20 cellular contexts compared by ENCODE assay signal in the genomic region with DNA sequence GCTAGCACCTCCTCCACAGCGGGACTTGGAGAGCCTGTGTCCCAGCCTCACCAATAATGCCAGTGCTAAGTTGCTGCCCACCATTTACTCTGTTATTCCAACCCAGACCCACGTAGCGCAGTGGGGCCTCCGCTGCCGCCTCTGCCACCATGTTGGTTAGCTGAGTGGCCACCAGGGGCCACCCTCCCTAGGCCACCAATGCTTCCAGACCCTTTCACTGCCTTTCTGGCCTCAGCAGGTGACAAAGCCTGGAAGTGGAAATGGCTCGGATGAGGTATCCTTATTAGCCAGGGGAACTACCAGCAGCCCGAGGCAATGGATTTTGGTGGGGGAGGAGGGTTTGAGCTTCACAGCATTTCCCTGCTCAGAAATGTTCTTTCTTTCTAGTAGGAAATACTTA.
DNase-seq lines count a peak whose midpoint lies in the region; ATAC-seq, FAIRE-seq and TF ChIP-seq lines count a peak whose summit lies in the region.
"Had no signal": no experiment of that assay in that cellular context is flagged by ENCODE, and none has a peak within 500 bp of the region (broad histone marks: within the 10 kb centered on the region; RNA-seq: fewer than 3 reads in every experiment).

No MANE protein-coding gene starts in this region.

- no peak for TF ChIP-seq EP300 in K562 (IDR thresholded peaks at IDR 0.05; ENCODE audit: low read length)

- no peaks in the 10 kb centered on the region for H3K4me1 ChIP-seq in MM.1S (ENCODE audit: low read length)
- H3K4me1 ChIP-seq in K562 (replicated peaks in 1 of 2; ENCODE audit: control insufficient read depth in 2 of 2, insufficient read depth in 2 of 2, low read length in 2 of 2): no peaks in the 10 kb centered on the region
- H3K4me1 ChIP-seq: lower lobe of right lung, tibial nerve had no signal

- no peak overlapping the region for H3K4me3 Mint-ChIP-seq in activated T-helper 2 cell treated with anti-CD3 and anti-CD28 coated beads, Interferon-gamma antibody, Interleukin-2, Interleukin-4, amounts not matched to agents 10 μg/mL and 5 μg/mL and 100 μg/mL, durations not matched to agents 14 hours and 24 hours and 36 hours (ENCODE audit: low read depth)
- H3K4me3 Mint-ChIP-seq: activated CD8-positive, alpha-beta T cell treated with anti-CD3 and anti-CD28 coated beads for 36 hours; central memory CD8-positive, alpha-beta T cell; stimulated activated memory B cell treated with anti-CD40 and anti-IgM and Interleukin-4, amounts not matched to agents 10 μg/mL and 1 μg/mL and 100 μg/mL, for 72 hours; T-cell had no signal

- no peak for FAIRE-seq in K562 (lab: Jason Lieb, UNC)
- FAIRE-seq: RCC 7860 had no signal

- intact Hi-C loops in K562 (cut with micrococcal nuclease): no loop called here
- intact Hi-C loops in activated T-helper 2 cell treated with anti-CD3 and anti-CD28 coated beads, Interferon-gamma antibody, Interleukin-2, Interleukin-4, amounts not matched to agents 10 μg/mL and 5 μg/mL and 100 μg/mL, durations not matched to agents 14 hours and 24 hours and 36 hours (cut with micrococcal nuclease): no loop called here

- peak; percentile 24 for TF ChIP-seq CTCF in MM.1S (IDR thresholded peaks at IDR 0.05; ENCODE audit: low read length)
- peak; percentile 50 to 57 (median 54) for TF ChIP-seq CTCF in K562 (IDR thresholded peaks at IDR 0.05 in 2 of 3, conservative IDR thresholded peaks at IDR 0.05 in 1 of 3; ENCODE audit: insufficient read depth in 2 of 3, low read depth in 1 of 3, low read length in 3 of 3)
- TF ChIP-seq CTCF in GM20000 (IDR thresholded peaks at IDR 0.05; ENCODE audit: extremely low read depth, missing control alignments): no peak

- no peaks in the 10 kb centered on the region for H3K9me3 ChIP-seq in MM.1S (replicated peaks; ENCODE audit: insufficient read depth, low read length)
- no peaks in the 10 kb centered on the region for H3K9me3 ChIP-seq in K562 (replicated peaks; ENCODE audit: control insufficient read depth, insufficient read depth, low read depth, low read length)
- H3K9me3 ChIP-seq: BLaER1, gastroesophageal sphincter, lower lobe of right lung, tibial nerve had no signal

- H4K20me1 ChIP-seq in MM.1S (ENCODE audit: insufficient read depth, low read length): no peaks in the 10 kb centered on the region
- no peaks in the 10 kb centered on the region for H4K20me1 ChIP-seq in K562 (replicated peaks; ENCODE audit: control insufficient read depth, insufficient read depth, low read length)
- H4K20me1 ChIP-seq: BLaER1 had no signal

- no peaks in the 10 kb centered on the region for H3K36me3 ChIP-seq in MM.1S (replicated peaks; ENCODE audit: insufficient read depth, low read length)
- H3K36me3 ChIP-seq in K562 (ENCODE audit: control insufficient read depth, insufficient read depth, low read length): no peaks in the 10 kb centered on the region
- H3K36me3 ChIP-seq: BLaER1, gastroesophageal sphincter, lower lobe of right lung, tibial nerve had no signal

- H3K36me3 Mint-ChIP-seq in activated T-helper 2 cell treated with anti-CD3 and anti-CD28 coated beads, Interferon-gamma antibody, Interleukin-2, Interleukin-4, amounts not matched to agents 10 μg/mL and 5 μg/mL and 100 μg/mL, durations not matched to agents 14 hours and 24 hours and 36 hours (ENCODE audit: low read depth): no peaks in the 10 kb centered on the region

- H3K4me3 ChIP-seq in MM.1S (ENCODE audit: low read length) (no peak overlapping the region), K562 (no peak overlapping the region)
- H3K4me3 ChIP-seq: BLaER1, gastroesophageal sphincter, lower lobe of right lung, tibial nerve had no signal

- H3K4me2 ChIP-seq in MM.1S (ENCODE audit: low read depth, low read length): no peak overlapping the region
- no peak overlapping the region for H3K4me2 ChIP-seq in K562 (ENCODE audit: insufficient read depth, low read length)
- H3K4me2 ChIP-seq: BLaER1 had no signal

- in situ Hi-C loops in K562 (cut with MboI): loop anchor here (25.0 kb wide), 1 partner anchor 411 kb away; no protein-coding TSS in a partner anchor

- H3F3A ChIP-seq in MM.1S (ENCODE audit: insufficient read depth, low read length): no peaks in the 10 kb centered on the region

- 0% methylated on average over 5 of the region's 7 CpGs for WGBS in K562 (ENCODE audit: insufficient coverage, low coverage, missing lambda C conversion rate)

- TF ChIP-seq RAD21 in K562 (CRISPR knock-in tag; conservative IDR thresholded peaks at IDR 0.05 in 1 of 2, IDR thresholded peaks at IDR 0.05 in 1 of 2): peak in 1 of 2 experiments; percentile 20; a peak in 1 of 4 replicates

- CTCF ChIA-PET in K562 (lab: Yijun Ruan, JAX; ENCODE audit: low intra/inter-chr PET ratio): no interaction called here
- CTCF ChIA-PET in HEK293T (lab: Yijun Ruan, JAX): no interaction called here

- no peak overlapping the region for H3K9ac ChIP-seq in MM.1S (ENCODE audit: low read length)
- no peak overlapping the region for H3K9ac ChIP-seq in K562 (ENCODE audit: insufficient read depth in 1 of 2, low read depth in 2 of 2, low read length in 2 of 2)
- H3K9ac ChIP-seq: BLaER1 had no signal

- H3K27me3 Mint-ChIP-seq in activated T-helper 2 cell treated with anti-CD3 and anti-CD28 coated beads, Interferon-gamma antibody, Interleukin-2, Interleukin-4, amounts not matched to agents 10 μg/mL and 5 μg/mL and 100 μg/mL, durations not matched to agents 14 hours and 24 hours and 36 hours (ENCODE audit: low read depth): peaks cover 27% of the 10 kb centered on the region
- H3K27me3 Mint-ChIP-seq: activated CD8-positive, alpha-beta T cell treated with anti-CD3 and anti-CD28 coated beads for 36 hours; central memory CD8-positive, alpha-beta T cell; stimulated activated memory B cell treated with anti-CD40 and anti-IgM and Interleukin-4, amounts not matched to agents 10 μg/mL and 1 μg/mL and 100 μg/mL, for 72 hours; T-cell had no signal

- DNase-seq in ELF-1 (ENCODE audit: low read depth, low spot score) (peak; percentile 85), MM.1S (no peak), K562 (ENCODE audit: extremely low read depth in 1 of 4, low spot score in 3 of 4) (peak; percentile 13 to 27 (median 18)), iPS-NIHi7 (ENCODE audit: extremely low spot score) (peak; percentile 69), HEK293T (ENCODE audit: extremely low spot score) (no peak), GM20000 (ENCODE audit: low spot score) (no peak), NCI-H2227 (lab: John Stamatoyannopoulos, UW; ENCODE audit: unreplicated experiment) (no peak)
- no peak for DNase-seq in activated T-helper 2 cell treated with anti-CD3 and anti-CD28 coated beads, Interferon-gamma antibody, Interleukin-2, Interleukin-4, amounts not matched to agents 10 μg/mL and 5 μg/mL and 100 μg/mL, durations not matched to agents 14 hours and 24 hours and 36 hours (ENCODE audit: low spot score)
- DNase-seq: activated CD8-positive, alpha-beta T cell treated with anti-CD3 and anti-CD28 coated beads for 36 hours; DMS79 treated with DMSO at 0.1 percent for 48 hours; lower lobe of right lung; MV-4-11; NCI-H2081; T-cell had no signal

- no peaks in the 10 kb centered on the region for H3K27me3 ChIP-seq in MM.1S (replicated peaks; ENCODE audit: insufficient read depth, low read length)
- peaks cover 0 to 10% of the 10 kb centered on the region in 2 experiments; a peak in 4 of 5 replicates for H3K27me3 ChIP-seq in K562 (ENCODE audit: control insufficient read depth in 2 of 2, insufficient read depth in 2 of 2, low read length in 2 of 2)
- H3K27me3 ChIP-seq: BLaER1, gastroesophageal sphincter, tibial nerve had no signal

- H3K79me2 ChIP-seq in MM.1S (ENCODE audit: low read length) (no peaks in the 10 kb centered on the region), K562 (ENCODE audit: control insufficient read depth, insufficient read depth, low read length) (no peaks in the 10 kb centered on the region)

- no peaks in the 10 kb centered on the region for H3K9me2 ChIP-seq in MM.1S (replicated peaks; ENCODE audit: insufficient read depth, low read length)

- H3K9me3 Mint-ChIP-seq in activated T-helper 2 cell treated with anti-CD3 and anti-CD28 coated beads, Interferon-gamma antibody, Interleukin-2, Interleukin-4, amounts not matched to agents 10 μg/mL and 5 μg/mL and 100 μg/mL, durations not matched to agents 14 hours and 24 hours and 36 hours: no peaks in the 10 kb centered on the region
- H3K9me3 Mint-ChIP-seq: activated CD8-positive, alpha-beta T cell treated with anti-CD3 and anti-CD28 coated beads for 36 hours; central memory CD8-positive, alpha-beta T cell; stimulated activated memory B cell treated with anti-CD40 and anti-IgM and Interleukin-4, amounts not matched to agents 10 μg/mL and 1 μg/mL and 100 μg/mL, for 72 hours; T-cell had no signal

- POLR2A ChIA-PET in K562 (lab: Yijun Ruan, JAX): interaction anchor here (1.0 kb wide), 1 partner anchor 65 kb away, joined by 3 read pairs; no protein-coding TSS in a partner anchor
- POLR2A ChIA-PET in HEK293T (lab: Yijun Ruan, JAX): no interaction called here

- no peak overlapping the region for H2AFZ ChIP-seq in MM.1S (ENCODE audit: low read length)
- H2AFZ ChIP-seq in K562 (ENCODE audit: low read depth, low read length): no peak overlapping the region

- H3K4me1 Mint-ChIP-seq in activated T-helper 2 cell treated with anti-CD3 and anti-CD28 coated beads, Interferon-gamma antibody, Interleukin-2, Interleukin-4, amounts not matched to agents 10 μg/mL and 5 μg/mL and 100 μg/mL, durations not matched to agents 14 hours and 24 hours and 36 hours (ENCODE audit: low read depth): peaks cover 6% of the 10 kb centered on the region
- H3K4me1 Mint-ChIP-seq: central memory CD8-positive, alpha-beta T cell; stimulated activated memory B cell treated with anti-CD40 and anti-IgM and Interleukin-4, amounts not matched to agents 10 μg/mL and 1 μg/mL and 100 μg/mL, for 72 hours had no signal

- ATAC-seq in K562: peak; percentile 93
- ATAC-seq: activated CD8-positive, alpha-beta T cell treated with anti-CD3 and anti-CD28 coated beads for 36 hours; gastroesophageal sphincter; lower lobe of right lung; stimulated activated memory B cell treated with anti-CD40 and anti-IgM and Interleukin-4, amounts not matched to agents 10 μg/mL and 1 μg/mL and 100 μg/mL, for 72 hours; T-cell had no signal

- H3K27ac Mint-ChIP-seq in activated T-helper 2 cell treated with anti-CD3 and anti-CD28 coated beads, Interferon-gamma antibody, Interleukin-2, Interleukin-4, amounts not matched to agents 10 μg/mL and 5 μg/mL and 100 μg/mL, durations not matched to agents 14 hours and 24 hours and 36 hours: no peak overlapping the region
- H3K27ac Mint-ChIP-seq: activated CD8-positive, alpha-beta T cell treated with anti-CD3 and anti-CD28 coated beads for 36 hours; stimulated activated memory B cell treated with anti-CD40 and anti-IgM and Interleukin-4, amounts not matched to agents 10 μg/mL and 1 μg/mL and 100 μg/mL, for 72 hours; T-cell had no signal

- no TSS peak for BruUV-seq in K562 (replicated peaks; lab: Mats Ljungman, UMichigan)

- no peak for TF ChIP-seq POLR2A in K562 (conservative IDR thresholded peaks at IDR 0.05)

- H3K27ac ChIP-seq in MM.1S (ENCODE audit: low read length): no peak overlapping the region
- no peak overlapping the region for H3K27ac ChIP-seq in K562 (ENCODE audit: extremely low read depth, low read depth, low read length)
- H3K27ac ChIP-seq: BLaER1, gastroesophageal sphincter, lower lobe of right lung, tibial nerve had no signal

- H3K9me1 ChIP-seq in K562 (ENCODE audit: control insufficient read depth, insufficient read depth, low read length): no peaks in the 10 kb centered on the region

TF ChIP-seq in K562, 482 proteins besides CTCF, POLR2A, EP300 and RAD21 (continues in another document):
- TF ChIP-seq RNF2 (IDR thresholded peaks at IDR 0.05): no peak

Comparison
In these comparisons a context has a peak if more than half of its experiments do, and no peak if none do; other contexts are left out.
1. DNase-seq: peak in ELF-1 (single experiment), K562 (4 of 4) and iPS-NIHi7 (single experiment); none in MM.1S (single experiment), activated T-helper 2 cell treated with anti-CD3 and anti-CD28 coated beads, Interferon-gamma antibody, Interleukin-2, Interleukin-4, amounts not matched to agents 10 μg/mL and 5 μg/mL and 100 μg/mL, durations not matched to agents 14 hours and 24 hours and 36 hours (single experiment), HEK293T (single experiment), GM20000 (single experiment) and NCI-H2227 (single experiment).